ENCODE assay signal across 8 cellular contexts in the genomic region with DNA sequence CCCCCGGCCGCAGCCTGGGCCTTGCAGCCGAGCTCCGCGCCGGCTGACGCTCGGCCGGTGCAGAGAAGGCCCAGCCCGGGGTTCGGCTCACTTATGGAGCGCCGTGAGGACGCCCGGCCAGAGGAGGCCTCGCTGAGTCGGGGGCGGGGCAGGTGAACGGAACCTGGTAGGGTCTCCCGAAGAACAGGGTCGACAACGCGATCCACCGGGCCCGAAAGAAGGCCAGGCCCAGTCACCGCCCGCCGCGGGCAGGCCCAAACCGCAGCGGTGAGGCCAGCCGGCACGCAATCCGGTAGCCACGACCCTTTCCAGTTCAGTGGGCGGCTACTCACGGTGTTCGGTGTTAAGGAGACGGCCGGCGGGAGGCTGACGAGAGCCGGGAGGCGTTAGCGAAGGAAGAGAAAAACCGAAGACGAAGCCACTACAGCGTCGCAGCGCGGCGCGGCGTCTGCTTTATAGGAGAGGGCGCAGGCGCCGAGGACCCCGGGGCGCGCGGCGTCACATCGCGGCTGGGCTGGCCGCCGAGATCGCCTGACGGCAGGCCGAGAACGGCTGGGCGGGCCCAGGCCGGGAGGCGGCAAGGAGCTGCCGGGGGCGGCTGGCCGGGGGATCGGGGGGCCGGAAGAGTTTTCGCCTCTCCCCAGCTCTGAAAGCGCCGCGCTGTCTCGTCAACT. TPM values are rescaled to one million over a fixed set of nuclear protein-coding genes. Genes with fewer than 3 reads are reported as not detected.
DNase-seq lines count a peak whose midpoint lies in the region; ATAC-seq and TF ChIP-seq lines count a peak whose summit lies in the region.

A gene (minus strand): TSS at position 428 of the 674 bp plus-strand sequence. CDS start 2,928 bp downstream, outside the sequence.

- H3K27ac ChIP-seq in adipose tissue (ENCODE audit: low read depth, low read length), result peak within 1 kb of the TSS; percentile 93
- peak within 1 kb of the TSS; percentile 97 to 100 (median 100) for H3K27ac ChIP-seq in tibial nerve

- ATAC-seq in HG02571 (IDR thresholded peaks at IDR 0.05; ENCODE audit: unreplicated experiment), result peak; percentile 74

- no peaks in the 10 kb centered on the region for H3K27me3 ChIP-seq in tibial nerve

- peak within 1 kb of the TSS; percentile 78 to 93 (median 86) for H3K4me3 ChIP-seq in tibial nerve

- TF ChIP-seq POLR2A in GM10847 (IDR thresholded peaks at IDR 0.05; ENCODE audit: extremely low read depth, insufficient read length) (peak; percentile 99), tibial nerve (IDR thresholded peaks at IDR 0.05) (peak; percentile 94 to 96)

- intact Hi-C loops in cardiac septum (cut with DNase I), result loop anchor here (2.0 to 10.0 kb wide), 3 partner anchors 50 to 408 kb away; a partner anchor contains a TSS

- DNase-seq in NCI-H1092 (lab: John Stamatoyannopoulos, UW) (peak; percentile 45), T-helper 1 cell (peak; percentile 63 to 87 (median 82)), cardiac septum (ENCODE audit: low spot score) (peak; percentile 93), pons (ENCODE audit: low spot score) (peak; percentile 75), tibial nerve (ENCODE audit: low spot score in 2 of 2) (peak; percentile 62 to 66)

- TF ChIP-seq EP300 in tibial nerve (IDR thresholded peaks at IDR 0.05), result peak in 1 of 2 donors; percentile 99

- WGBS in adipose tissue, 3 donors, result 0 to 1% (median 1%) methylated on average over 83 of the region's 83 CpGs
- WGBS in tibial nerve, 2 donors, result 1% methylated on average over 53 to 55 of the region's 83 CpGs

- H3K4me1 ChIP-seq in tibial nerve, result peaks cover 0 to 52% (median 24%) of the 10 kb centered on the region in 4 donors

- peaks cover 0 to 19% (median 0%) of the 10 kb centered on the region in 3 donors for H3K36me3 ChIP-seq in tibial nerve

- peak in 2 of 5 experiments; percentile 38 to 44 for TF ChIP-seq CTCF in tibial nerve (IDR thresholded peaks at IDR 0.05)

- no peaks in the 10 kb centered on the region for H3K9me3 ChIP-seq in tibial nerve

RNA-seq across cellular contexts. Expression of the gene that starts here (rescaled TPM):
- 100 to 1,000 TPM; 234 to 627 (median 537) TPM for polyA plus RNA-seq in adipose tissue
- total RNA-seq in cardiac septum (494 TPM), tibial nerve (100 to 1,000 TPM; 173 to 311 (median 209) TPM)

Comparison
In these comparisons a context has a peak if more than half of its experiments do, and no peak if none do; other contexts are left out.
1. Peak in every context shown above with its lines: DNase-seq, ATAC-seq, H3K4me3 ChIP-seq and H3K27ac ChIP-seq.